25 cellular contexts compared by ENCODE assay signal in the genomic region with DNA sequence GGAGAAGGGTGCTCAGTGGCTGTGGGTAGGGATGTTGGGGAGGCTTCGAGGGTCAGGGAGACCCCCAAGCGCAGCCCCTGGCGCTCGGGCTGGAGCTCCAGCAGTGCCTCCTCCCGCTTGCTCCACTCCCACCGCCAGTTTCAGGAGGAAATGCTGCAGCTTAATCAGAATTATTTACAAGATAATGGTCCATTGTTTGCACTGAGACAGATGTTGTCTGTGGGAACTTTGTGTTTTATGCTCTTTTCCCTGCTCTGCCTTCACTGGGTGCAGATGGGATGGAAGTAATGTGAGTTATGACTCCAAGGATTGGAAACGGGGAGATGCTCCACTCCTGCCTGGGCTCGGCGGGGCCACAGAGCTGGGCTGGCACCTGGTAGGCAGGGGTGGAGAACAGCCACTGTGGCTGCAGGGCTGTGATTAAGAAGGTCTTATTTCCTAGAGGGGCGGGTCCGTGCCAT.
DNase-seq lines count a peak whose midpoint lies in the region; ATAC-seq lines count a peak whose summit lies in the region.
"Had no signal": no experiment of that assay in that cellular context is flagged by ENCODE, and none has a peak within 500 bp of the region (broad histone marks: within the 10 kb centered on the region; RNA-seq: fewer than 3 reads in every experiment).

No MANE protein-coding gene starts in this region.

- no peak overlapping the region for H2BK120ac ChIP-seq in neuronal stem cell (ENCODE audit: low read depth, low read length)

- H2BK15ac ChIP-seq in neuronal stem cell (ENCODE audit: low read length), result no peak overlapping the region

- H3K4me1 ChIP-seq in neuronal stem cell (ENCODE audit: control insufficient read depth in 2 of 2, insufficient read depth in 1 of 2, low read depth in 1 of 2, low read length in 2 of 2), result peaks cover 0 to 4% of the 10 kb centered on the region in 2 donors
- H3K4me1 ChIP-seq: esophagus muscularis mucosa, gastroesophageal sphincter, suprapubic skin had no signal

- DNase-seq in COLO829 (ENCODE audit: low spot score), result peak; percentile 28
- DNase-seq in NCI-H2171 treated with DMSO at 0.1 percent for 48 hours (lab: John Stamatoyannopoulos, UW), result peak; percentile 68
- peak in 36 of 42 donors; percentile 10 to 83 (median 55) for DNase-seq in head of caudate nucleus
- DNase-seq in neuronal stem cell (ENCODE audit: low spot score), result no peak
- no peak for DNase-seq in activated CD8-positive, alpha-beta memory T cell treated with anti-CD3 and anti-CD28 coated beads, Interleukin-2, amount 50 U/mL, for 48 hours
- DNase-seq: activated CD4-positive, alpha-beta T cell treated with anti-CD3 and anti-CD28 coated beads, Interleukin-2, amount 10 ng/mL, durations not matched to agents 7 days and 5 days; activated naive CD4-positive, alpha-beta T cell treated with anti-CD3 and anti-CD28 coated beads, Interleukin-2, amount 50 U/mL, for 16 hours; cortex of kidney; GOT3; kidney glomerular epithelial cell; mammary epithelial cell; naive B cell; NCI-H1694; NCI-H69; SK-N-SH; stimulated activated CD4-positive, alpha-beta T cell treated with anti-CD3 and anti-CD28 coated beads, Interleukin-2, amount 100 ng/mL, for 48 hours; T-helper 2 cell had no signal

- intact Hi-C loops in head of caudate nucleus (cut with DNase I), result no loop called here

- H3K27me3 ChIP-seq in neuronal stem cell (ENCODE audit: control insufficient read depth in 3 of 3, insufficient read depth in 3 of 3, low read depth in 1 of 3, low read length in 3 of 3), result no peaks in the 10 kb centered on the region

- H3K9ac ChIP-seq in neuronal stem cell (ENCODE audit: low read depth, low read length, poor library complexity), result no peak overlapping the region
- H3K9ac ChIP-seq: SK-N-SH had no signal

- H2BK12ac ChIP-seq in neuronal stem cell (ENCODE audit: low read length), result no peak overlapping the region

- H3K4me3 ChIP-seq in neuronal stem cell (ENCODE audit: low read length in 2 of 2), result no peak overlapping the region
- H3K4me3 ChIP-seq: esophagus muscularis mucosa, gastroesophageal sphincter, suprapubic skin had no signal

- no peaks in the 10 kb centered on the region for H3K79me1 ChIP-seq in neuronal stem cell (ENCODE audit: low read depth, low read length)

- H3K27ac ChIP-seq in neuronal stem cell (replicated peaks; ENCODE audit: low read length), result no peak overlapping the region
- H3K27ac ChIP-seq: C4-2B, esophagus muscularis mucosa, RWPE1, suprapubic skin had no signal

- WGBS in neuronal stem cell (ENCODE audit: extremely low coverage in 2 of 2, insufficient read length in 2 of 2, insufficient replicate concordance in 1 of 2), 2 donors, result no CpG with 5 or more reads among the region's 11 CpGs

- H2BK5ac ChIP-seq in neuronal stem cell (ENCODE audit: low read length), result no peak overlapping the region

- no peak overlapping the region for H3K4me2 ChIP-seq in neuronal stem cell (ENCODE audit: insufficient read depth, low read length, poor library complexity, severe bottlenecking)
- H3K4me2 ChIP-seq: SK-N-SH had no signal

- no peak overlapping the region for H4K91ac ChIP-seq in neuronal stem cell (ENCODE audit: low read depth, low read length, poor library complexity)

- ATAC-seq in GM21619 (IDR thresholded peaks at IDR 0.05; ENCODE audit: unreplicated experiment) (no peak), HG03354 (IDR thresholded peaks at IDR 0.05; ENCODE audit: poor library complexity, severe bottlenecking, unreplicated experiment) (no peak)
- ATAC-seq: gastroesophageal sphincter; stimulated activated effector memory CD8-positive, alpha-beta T cell treated with anti-CD3 and anti-CD28 coated beads, Interleukin-12 subunit alpha, Interleukin-12 subunit beta, amount 100 ng/mL, for 72 hours had no signal

- no peak overlapping the region for H2AK5ac ChIP-seq in neuronal stem cell (ENCODE audit: low read depth, low read length)

- no peak overlapping the region for H3K14ac ChIP-seq in neuronal stem cell (ENCODE audit: low read length)

- peak overlapping the region; percentile 38 for H3K18ac ChIP-seq in neuronal stem cell (ENCODE audit: low read length)

- H3K36me3 ChIP-seq in neuronal stem cell (replicated peaks in 1 of 2; ENCODE audit: control insufficient read depth in 2 of 2, insufficient read depth in 2 of 2, low read length in 2 of 2), result no peaks in the 10 kb centered on the region
- H3K36me3 ChIP-seq: esophagus muscularis mucosa, gastroesophageal sphincter, suprapubic skin had no signal

- H3K9me3 ChIP-seq in neuronal stem cell (replicated peaks in 1 of 2; ENCODE audit: control insufficient read depth in 2 of 2, insufficient read depth in 1 of 2, low read depth in 1 of 2, low read length in 2 of 2), result no peaks in the 10 kb centered on the region
- H3K9me3 ChIP-seq: esophagus muscularis mucosa, gastroesophageal sphincter, SK-N-SH, suprapubic skin had no signal

- no peak overlapping the region for H4K8ac ChIP-seq in neuronal stem cell (ENCODE audit: low read depth, low read length)

- no peak overlapping the region for H3K23ac ChIP-seq in neuronal stem cell (ENCODE audit: low read depth, low read length, poor library complexity)

- no peak overlapping the region for H3K4ac ChIP-seq in neuronal stem cell (ENCODE audit: low read length)

- no peak overlapping the region for H2AFZ ChIP-seq in neuronal stem cell (ENCODE audit: low read length)

Comparison
In these comparisons a context has a peak if more than half of its experiments do, and no peak if none do; other contexts are left out.
1. DNase-seq: peak in COLO829 (single experiment), NCI-H2171 treated with DMSO at 0.1 percent for 48 hours (single experiment) and head of caudate nucleus (36 of 42); none in neuronal stem cell (single experiment) and activated CD8-positive, alpha-beta memory T cell treated with anti-CD3 and anti-CD28 coated beads, Interleukin-2, amount 50 U/mL, for 48 hours (single experiment).